Comparison of ENCODE assay signal across 8 cellular contexts in the genomic region with DNA sequence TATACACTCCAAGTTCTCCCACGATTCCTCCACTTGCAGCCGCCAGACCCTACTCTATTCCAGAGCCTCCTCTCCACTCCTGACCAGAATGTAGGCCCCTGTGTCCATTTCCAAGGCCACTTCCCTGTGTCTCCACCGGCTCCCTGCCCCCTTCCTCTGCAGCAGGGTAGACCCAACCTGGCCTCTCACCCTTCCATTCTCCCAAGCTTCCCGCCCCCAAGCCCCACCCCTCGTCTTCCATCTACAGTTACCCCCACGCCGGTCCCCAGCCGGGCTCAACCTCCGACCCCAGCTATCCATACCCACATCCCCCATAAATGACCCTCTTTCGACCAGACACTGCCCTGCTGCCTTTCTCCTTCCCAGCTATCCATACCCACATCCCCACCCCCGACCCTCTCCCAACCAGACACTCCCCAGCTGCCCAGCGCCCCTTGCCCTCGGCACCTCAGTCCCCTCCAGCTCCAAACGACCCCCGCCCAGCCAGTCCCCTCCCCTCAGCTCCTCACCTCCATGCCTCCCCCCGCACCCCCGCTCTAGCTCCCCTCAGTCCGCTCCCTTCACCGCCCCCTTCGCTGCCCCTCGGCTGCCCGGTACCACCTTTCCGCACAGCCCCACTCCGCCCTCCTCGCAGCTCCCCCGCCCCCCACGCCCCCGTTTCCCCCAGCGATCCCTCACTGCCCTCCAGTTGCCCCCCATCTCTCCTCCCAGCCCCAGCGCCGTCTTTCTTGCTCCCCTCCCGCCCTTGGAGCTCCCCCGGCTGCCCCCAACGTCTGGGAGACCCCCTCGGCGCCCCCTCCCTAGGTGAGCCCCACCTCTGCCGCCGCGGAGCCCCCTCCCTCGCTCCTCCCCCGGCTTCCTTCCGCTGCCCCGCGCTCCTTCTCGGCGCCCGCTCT. TPM values are rescaled to one million over a fixed set of nuclear protein-coding genes. Genes with fewer than 3 reads are reported as not detected.
A peak's percentile ranks its signal among the peaks of the same experiment; 100 is the strongest.
DNase-seq lines count a peak whose midpoint lies in the region; ATAC-seq, FAIRE-seq and TF ChIP-seq lines count a peak whose summit lies in the region.

No MANE protein-coding gene starts in this region.

- no peak for FAIRE-seq in endothelial cell of umbilical vein (lab: Jason Lieb, UNC)

- intact Hi-C loops in Caco-2 (cut with micrococcal nuclease; ENCODE audit: unreplicated experiment) (no loop called here), endothelial cell of umbilical vein (cut with micrococcal nuclease) (loop anchor here (5.0 kb wide), 1 partner anchor 187 kb away; no protein-coding TSS in a partner anchor)

- no peak overlapping the region for H3K27ac ChIP-seq in endothelial cell of umbilical vein (ENCODE audit: insufficient read depth, low read depth, low read length)
- no peak overlapping the region for H3K27ac ChIP-seq in osteoblast (ENCODE audit: low read depth, low read length)

- H3K27me3 ChIP-seq in Caco-2 (replicated peaks; ENCODE audit: control insufficient read depth, insufficient read depth, low read length) (no peaks in the 10 kb centered on the region), endothelial cell of umbilical vein (ENCODE audit: control insufficient read depth in 2 of 2, insufficient read depth in 2 of 2, low read length in 2 of 2) (peaks cover 15 to 16% of the 10 kb centered on the region in 2 experiments), osteoblast (ENCODE audit: insufficient read depth, low read length) (peaks cover 2% of the 10 kb centered on the region)

- no peak overlapping the region for H3K27ac Mint-ChIP-seq in Caco-2 (ENCODE audit: unreplicated experiment)

- H4K20me1 ChIP-seq in endothelial cell of umbilical vein (replicated peaks; ENCODE audit: control insufficient read depth, extremely low read depth, insufficient read depth, low read length) (no peaks in the 10 kb centered on the region), osteoblast (ENCODE audit: insufficient read depth, low read length) (no peaks in the 10 kb centered on the region)

- DNase-seq in Caco-2 (no peak), NCI-H748 (lab: John Stamatoyannopoulos, UW; ENCODE audit: unreplicated experiment) (peak; percentile 42), endothelial cell of umbilical vein (ENCODE audit: low read depth, low spot score) (no peak), osteoblast (ENCODE audit: insufficient read length, low spot score, missing footprints) (peak; percentile 36), C1 segment of cervical spinal cord (lab: John Stamatoyannopoulos, UW) (no peak), GM13976 (ENCODE audit: low spot score) (no peak)
- no peak for DNase-seq in activated CD4-positive, CD25-positive, alpha-beta regulatory T cell treated with anti-CD3 and anti-CD28 coated beads, Interleukin-2, amount 50 U/mL, for 72 hours

- no TSS peak for BruUV-seq in Caco-2 (replicated peaks; lab: Mats Ljungman, UMichigan)
- BruUV-seq in endothelial cell of umbilical vein (replicated peaks; lab: Mats Ljungman, UMichigan): no TSS peak

- POLR2A ChIA-PET in Caco-2 (lab: Charles Lee) (no interaction called here), endothelial cell of umbilical vein (lab: Charles Lee) (no interaction called here)

- in situ Hi-C loops in GM13976 (cut with MboI; ENCODE audit: low sequenced_read_pairs, unreplicated experiment): loop anchor here (25.0 kb wide), 1 partner anchor 97 kb away; no protein-coding TSS in a partner anchor

- H3K79me2 ChIP-seq in endothelial cell of umbilical vein (ENCODE audit: control insufficient read depth, insufficient read depth, low read length) (no peaks in the 10 kb centered on the region), osteoblast (ENCODE audit: insufficient read depth, low read length) (peaks cover 30% of the 10 kb centered on the region)

- ATAC-seq in GM21619 (IDR thresholded peaks at IDR 0.05; ENCODE audit: unreplicated experiment): no peak

- TF ChIP-seq POLR2A in endothelial cell of umbilical vein (IDR thresholded peaks at IDR 0.05; ENCODE audit: low read depth, low read length): no peak

- H3K9ac ChIP-seq in endothelial cell of umbilical vein (replicated peaks; ENCODE audit: extremely low read depth, insufficient read depth, low read length): peak overlapping the region; percentile 64

- H3K9me1 ChIP-seq in endothelial cell of umbilical vein (replicated peaks; ENCODE audit: control insufficient read depth, extremely low read depth, insufficient read depth, low read length): no peaks in the 10 kb centered on the region

- TF ChIP-seq CTCF in Caco-2 (IDR thresholded peaks at IDR 0.05; ENCODE audit: insufficient read depth in 1 of 2, low read depth in 1 of 2, low read length in 1 of 2, severe bottlenecking in 1 of 2, unreplicated experiment in 1 of 2): no peak
- no peak for TF ChIP-seq CTCF in endothelial cell of umbilical vein (IDR thresholded peaks at IDR 0.05; ENCODE audit: extremely low read depth in 1 of 2, insufficient read depth in 1 of 2, low read depth in 1 of 2, low read length in 2 of 2)
- no peak for TF ChIP-seq CTCF in osteoblast (IDR thresholded peaks at IDR 0.05; ENCODE audit: extremely low read depth, low read depth, low read length)
- no peak for TF ChIP-seq CTCF in GM13976 (IDR thresholded peaks at IDR 0.05; ENCODE audit: borderline replicate concordance, control extremely low read depth, extremely low read depth, insufficient read depth, missing control alignments)

- CTCF ChIA-PET in Caco-2 (lab: Charles Lee) (interaction anchor here (0.6 kb wide), 1 partner anchor 82 kb away, joined by 4 read pairs; no protein-coding TSS in a partner anchor), endothelial cell of umbilical vein (lab: Charles Lee) (interaction anchor here (0.9 to 2.0 kb wide), 2 partner anchors 65 to 93 kb away, joined by 3 to 9 read pairs; partner anchors contain the start of gene TXNDC12)

- no peaks in the 10 kb centered on the region for H3K27me3 Mint-ChIP-seq in Caco-2 (ENCODE audit: insufficient read depth, unreplicated experiment)

- peaks cover 16% of the 10 kb centered on the region for H3K4me1 Mint-ChIP-seq in Caco-2 (ENCODE audit: low read depth, unreplicated experiment)

- H2AFZ ChIP-seq in endothelial cell of umbilical vein (ENCODE audit: low read depth, low read length) (peak overlapping the region; percentile 71), osteoblast (ENCODE audit: low read length) (peak overlapping the region; percentile 39)

- H3K36me3 ChIP-seq in Caco-2 (ENCODE audit: control insufficient read depth, insufficient read depth, low read length) (no peaks in the 10 kb centered on the region), endothelial cell of umbilical vein (ENCODE audit: control insufficient read depth in 2 of 2, extremely low read depth in 1 of 2, insufficient read depth in 2 of 2, low read length in 2 of 2) (no peaks in the 10 kb centered on the region), osteoblast (ENCODE audit: insufficient read depth, low read length) (no peaks in the 10 kb centered on the region)

- H3K4me3 ChIP-seq in Caco-2 (ENCODE audit: low read depth, low read length): peak overlapping the region; percentile 59
- H3K4me3 ChIP-seq in endothelial cell of umbilical vein (replicated peaks in 1 of 3; ENCODE audit: insufficient read depth in 1 of 3, low read depth in 1 of 3, low read length in 3 of 3): peak overlapping the region; percentile 35 to 84 (median 73)
- peak overlapping the region; percentile 81 for H3K4me3 ChIP-seq in osteoblast (ENCODE audit: insufficient read depth, low read length)

- no peaks in the 10 kb centered on the region for H3K36me3 Mint-ChIP-seq in Caco-2 (ENCODE audit: insufficient read depth, unreplicated experiment)

- no peaks in the 10 kb centered on the region for H3K9me3 ChIP-seq in Caco-2
- H3K9me3 ChIP-seq in endothelial cell of umbilical vein (replicated peaks; ENCODE audit: control insufficient read depth, insufficient read depth, low read length): no peaks in the 10 kb centered on the region
- H3K9me3 ChIP-seq in osteoblast (ENCODE audit: low read depth, low read length): no peaks in the 10 kb centered on the region

- peak overlapping the region; percentile 57 for H3K4me2 ChIP-seq in endothelial cell of umbilical vein (ENCODE audit: insufficient read depth, low read length)
- peak overlapping the region; percentile 74 for H3K4me2 ChIP-seq in osteoblast (ENCODE audit: insufficient read depth, low read length)

- H3K9me3 Mint-ChIP-seq in Caco-2 (ENCODE audit: unreplicated experiment): no peaks in the 10 kb centered on the region

- H3K4me1 ChIP-seq in Caco-2: no peaks in the 10 kb centered on the region
- no peaks in the 10 kb centered on the region for H3K4me1 ChIP-seq in endothelial cell of umbilical vein (ENCODE audit: control insufficient read depth, extremely low read depth, insufficient read depth, low read length)
- H3K4me1 ChIP-seq in osteoblast (ENCODE audit: insufficient read depth, low read length): peaks cover 3% of the 10 kb centered on the region

- dilution Hi-C loops in endothelial cell of umbilical vein (cut with MboI; ENCODE audit: extremely low pct_ligation_motif_present, low sequenced_read_pairs): no loop called here

- peak overlapping the region; percentile 65 for H3K4me3 Mint-ChIP-seq in Caco-2 (ENCODE audit: unreplicated experiment)

TF ChIP-seq in endothelial cell of umbilical vein, 7 proteins besides CTCF, POLR2A, EP300 and RAD21 (continues in another document):
- TF ChIP-seq POLR2AphosphoS5 (IDR thresholded peaks at IDR 0.05; ENCODE audit: insufficient read depth, low read depth, low read length): no peak
- TF ChIP-seq JUN (IDR thresholded peaks at IDR 0.05; ENCODE audit: borderline replicate concordance, insufficient read depth, insufficient read length, low read depth): no peak

RNA-seq across cellular contexts. Expression of gene RAB3B, which starts 0.7 kb away (rescaled TPM):
- total RNA-seq in Caco-2 (2022) (11.6 and 13.6 TPM in 2 replicates), endothelial cell of umbilical vein (10.4 and 11.9 TPM in 2 replicates), osteoblast (14.5 and 21.2 TPM in 2 replicates)
- 3.7 and 4.1 TPM in 2 replicates for polyA plus RNA-seq in endothelial cell of umbilical vein
- polyA plus RNA-seq in endothelial cell of umbilical vein (2011; cell fraction: cytosol; rRNA removed): 5.3 and 5.9 TPM in 2 replicates
- 4.6 and 4.8 TPM in 2 replicates for polyA plus RNA-seq in endothelial cell of umbilical vein (2011; cell fraction: nucleus; rRNA removed)
- polyA plus RNA-seq in endothelial cell of umbilical vein (2012): 26.3 and 29.0 TPM in 2 replicates
- 13.1 and 14.5 TPM in 2 replicates for polyA minus RNA-seq in endothelial cell of umbilical vein
- not detected for polyA minus RNA-seq in endothelial cell of umbilical vein (2011; cell fraction: cytosol; rRNA and poly(A)+ RNA removed)
- polyA minus RNA-seq in endothelial cell of umbilical vein (2011; cell fraction: nucleus; rRNA and poly(A)+ RNA removed): 4.3 and 6.6 TPM in 2 replicates

RNA-seq across cellular contexts. Expression of gene KTI12, which starts 43.8 kb away (rescaled TPM):
- total RNA-seq in Caco-2 (2022) (10.1 and 11.8 TPM in 2 replicates), endothelial cell of umbilical vein (9.2 and 10.0 TPM in 2 replicates), osteoblast (14.5 and 15.6 TPM in 2 replicates)
- polyA plus RNA-seq in endothelial cell of umbilical vein: 12.7 TPM in 2 replicates
- polyA plus RNA-seq in endothelial cell of umbilical vein (2011; cell fraction: cytosol; rRNA removed): 9.2 and 10.9 TPM in 2 replicates
- 8.5 and 10.1 TPM in 2 replicates for polyA plus RNA-seq in endothelial cell of umbilical vein (2011; cell fraction: nucleus; rRNA removed)
- 8.0 and 8.2 TPM in 2 replicates for polyA plus RNA-seq in endothelial cell of umbilical vein (2012)
- 8.0 and 10.2 TPM in 2 replicates for polyA minus RNA-seq in endothelial cell of umbilical vein
- 9.3 TPM for polyA minus RNA-seq in endothelial cell of umbilical vein (2011; cell fraction: cytosol; rRNA and poly(A)+ RNA removed)
- 7.8 and 9.3 TPM in 2 replicates for polyA minus RNA-seq in endothelial cell of umbilical vein (2011; cell fraction: nucleus; rRNA and poly(A)+ RNA removed)

Comparison
In these comparisons a context has a peak if more than half of its experiments do, and no peak if none do; other contexts are left out.
1. DNase-seq: peak in NCI-H748 (single experiment) and osteoblast (single experiment); none in Caco-2 (0 of 2), endothelial cell of umbilical vein (single experiment), C1 segment of cervical spinal cord (0 of 14), GM13976 (single experiment) and activated CD4-positive, CD25-positive, alpha-beta regulatory T cell treated with anti-CD3 and anti-CD28 coated beads, Interleukin-2, amount 50 U/mL, for 72 hours (single experiment).
2. Peak in every context shown above with its lines, with median percentiles within 50 percentile points of each other: H3K4me3 ChIP-seq.